ENCODE assay signal across 9 cellular contexts in genomic region chr20:57211949-57212889, GRCh38. TPM values are rescaled to one million over a fixed set of nuclear protein-coding genes. Genes with fewer than 3 reads are reported as not detected.
DNase-seq lines count a peak whose midpoint lies in the region; ATAC-seq and TF ChIP-seq lines count a peak whose summit lies in the region.
"Had no signal": no experiment of that assay in that cellular context is flagged by ENCODE, and none has a peak within 500 bp of the region (broad histone marks: within the 10 kb centered on the region; RNA-seq: fewer than 3 reads in every experiment).

No MANE protein-coding gene starts in this region.

- no peaks in the 10 kb centered on the region for H3K27me3 Mint-ChIP-seq in neural crest cell (ENCODE audit: low read depth)
- peaks cover 2 to 13% of the 10 kb centered on the region in 2 donors for H3K27me3 Mint-ChIP-seq in CD4-positive, alpha-beta memory T cell

- 56% methylated on average over 28 of the region's 38 CpGs for WGBS in esophagus muscularis mucosa

- H3K4me3 ChIP-seq in BLaER1 treated with 17β-estradiol and CSF1 and Interleukin-3, amounts not matched to agents 10 nM and 100 nM = no peak overlapping the region
- H3K4me3 ChIP-seq in esophagus muscularis mucosa = peak overlapping the region in 1 of 4 donors; percentile 9
- no peak overlapping the region for H3K4me3 ChIP-seq in CD4-positive, alpha-beta memory T cell (ENCODE audit: low read length in 2 of 2)
- H3K4me3 ChIP-seq: dorsolateral prefrontal cortex had no signal

- no peaks in the 10 kb centered on the region for H3K36me3 Mint-ChIP-seq in neural crest cell (ENCODE audit: low read depth)
- no peaks in the 10 kb centered on the region for H3K36me3 Mint-ChIP-seq in CD4-positive, alpha-beta memory T cell

- no peak for TF ChIP-seq EP300 in esophagus muscularis mucosa (IDR thresholded peaks at IDR 0.05)

- ATAC-seq in GM21360 (IDR thresholded peaks at IDR 0.05; ENCODE audit: unreplicated experiment) = no peak

- CTCF ChIA-PET in CD4-positive, alpha-beta memory T cell (lab: Charles Lee; ENCODE audit: partially characterized antibody) = no interaction called here

- H3K4me2 ChIP-seq in BLaER1 treated with 17β-estradiol and CSF1 and Interleukin-3, amounts not matched to agents 10 nM and 100 nM = peak overlapping the region; percentile 16 to 79 (median 52); a peak in 20 of 22 replicates

- H3K9me3 Mint-ChIP-seq in neural crest cell = peaks cover 3% of the 10 kb centered on the region
- H3K9me3 Mint-ChIP-seq in CD4-positive, alpha-beta memory T cell = peaks cover 0 to 3% (median 0%) of the 10 kb centered on the region in 8 donors

- TF ChIP-seq CTCF in esophagus muscularis mucosa (IDR thresholded peaks at IDR 0.05) = no peak
- no peak for TF ChIP-seq CTCF in neural crest cell (conservative IDR thresholded peaks at IDR 0.05)

- peaks cover 0 to 79% (median 20%) of the 10 kb centered on the region in 11 experiments; a peak in 19 of 22 replicates for H3K27me3 ChIP-seq in BLaER1 treated with 17β-estradiol and CSF1 and Interleukin-3, amounts not matched to agents 10 nM and 100 nM
- H3K27me3 ChIP-seq in esophagus muscularis mucosa = no peaks in the 10 kb centered on the region
- H3K27me3 ChIP-seq in CD4-positive, alpha-beta memory T cell (ENCODE audit: insufficient read depth, low read length) = no peaks in the 10 kb centered on the region

- peaks cover 0 to 62% (median 0%) of the 10 kb centered on the region in 11 experiments; a peak in 5 of 22 replicates for H4K20me1 ChIP-seq in BLaER1 treated with 17β-estradiol and CSF1 and Interleukin-3, amounts not matched to agents 10 nM and 100 nM

- no peak overlapping the region for H3K9ac ChIP-seq in BLaER1 treated with 17β-estradiol and CSF1 and Interleukin-3, amounts not matched to agents 10 nM and 100 nM

- H3K36me3 ChIP-seq in BLaER1 treated with 17β-estradiol and CSF1 and Interleukin-3, amounts not matched to agents 10 nM and 100 nM = no peaks in the 10 kb centered on the region
- no peaks in the 10 kb centered on the region for H3K36me3 ChIP-seq in esophagus muscularis mucosa
- no peaks in the 10 kb centered on the region for H3K36me3 ChIP-seq in CD4-positive, alpha-beta memory T cell (ENCODE audit: insufficient read depth, low read length)

- peak overlapping the region; percentile 83 for H3K27ac Mint-ChIP-seq in neural crest cell (ENCODE audit: unreplicated experiment)
- H3K27ac Mint-ChIP-seq in CD4-positive, alpha-beta memory T cell = no peak overlapping the region

- DNase-seq in NCI-H345 (lab: John Stamatoyannopoulos, UW) (peak; percentile 72), esophagus muscularis mucosa (ENCODE audit: extremely low spot score) (peak; percentile 93), neural crest cell (ENCODE audit: low read depth, low spot score) (peak; percentile 51), DMS153 treated with DMSO at 0.1 percent for 48 hours (lab: John Stamatoyannopoulos, UW; ENCODE audit: unreplicated experiment) (no peak), OCI-M1 (lab: John Stamatoyannopoulos, UW) (no peak)
- DNase-seq in CD4-positive, alpha-beta memory T cell = no peak

- no peak overlapping the region for H3K27ac ChIP-seq in BLaER1 treated with 17β-estradiol and CSF1 and Interleukin-3, amounts not matched to agents 10 nM and 100 nM
- H3K27ac ChIP-seq in esophagus muscularis mucosa (replicated peaks in 1 of 4) = peak overlapping the region in 3 of 4 donors; percentile 16 to 65 (median 44)
- H3K27ac ChIP-seq in CD4-positive, alpha-beta memory T cell (ENCODE audit: low read depth, low read length) = no peak overlapping the region

- peaks cover 2 to 5% (median 4%) of the 10 kb centered on the region in 11 experiments; a peak in 21 of 22 replicates for H3K9me3 ChIP-seq in BLaER1 treated with 17β-estradiol and CSF1 and Interleukin-3, amounts not matched to agents 10 nM and 100 nM (replicated peaks in 1 of 11)
- peaks cover 0 to 3% (median 0%) of the 10 kb centered on the region in 4 donors for H3K9me3 ChIP-seq in esophagus muscularis mucosa
- no peaks in the 10 kb centered on the region for H3K9me3 ChIP-seq in CD4-positive, alpha-beta memory T cell (ENCODE audit: control insufficient read depth in 1 of 2, low read length in 2 of 2)

- intact Hi-C loops in esophagus muscularis mucosa (cut with DNase I) = no loop called here
- intact Hi-C loops in CD4-positive, alpha-beta memory T cell (cut with micrococcal nuclease) = no loop called here

- peaks cover 45% of the 10 kb centered on the region for H3K4me1 Mint-ChIP-seq in neural crest cell
- peaks cover 0 to 4% (median 0%) of the 10 kb centered on the region in 4 donors for H3K4me1 Mint-ChIP-seq in CD4-positive, alpha-beta memory T cell

- POLR2A ChIA-PET in CD4-positive, alpha-beta memory T cell (lab: Charles Lee; ENCODE audit: partially characterized antibody) = no interaction called here

- H3K4me1 ChIP-seq in BLaER1 treated with 17β-estradiol and CSF1 and Interleukin-3, amounts not matched to agents 10 nM and 100 nM = peaks cover 10 to 35% (median 27%) of the 10 kb centered on the region in 10 experiments; a peak in 18 of 20 replicates
- peaks cover 12 to 16% (median 15%) of the 10 kb centered on the region in 4 donors for H3K4me1 ChIP-seq in esophagus muscularis mucosa
- no peaks in the 10 kb centered on the region for H3K4me1 ChIP-seq in CD4-positive, alpha-beta memory T cell (ENCODE audit: insufficient read depth, low read length)

- peak overlapping the region; percentile 45 for H3K4me3 Mint-ChIP-seq in neural crest cell
- H3K4me3 Mint-ChIP-seq in CD4-positive, alpha-beta memory T cell = no peak overlapping the region

- TF ChIP-seq POLR2A in esophagus muscularis mucosa (IDR thresholded peaks at IDR 0.05; ENCODE audit: low read depth) = no peak

RNA-seq across cellular contexts. Expression of gene BMP7, which starts 54.2 kb away (rescaled TPM):
- total RNA-seq in esophagus muscularis mucosa (1 to 10 TPM; 4.6 to 7.1 (median 5.6) TPM), neural crest cell (13.8 and 14.5 TPM in 2 replicates)
- total RNA-seq in CD4-positive, alpha-beta memory T cell = not detected
- polyA plus RNA-seq in CD4-positive, alpha-beta memory T cell = not detected

Comparison
In these comparisons a context has a peak if more than half of its experiments do, and no peak if none do; other contexts are left out.
1. H3K27ac ChIP-seq: peak in esophagus muscularis mucosa (3 of 4); none in BLaER1 treated with 17β-estradiol and CSF1 and Interleukin-3, amounts not matched to agents 10 nM and 100 nM (0 of 11) and CD4-positive, alpha-beta memory T cell (single experiment).
2. DNase-seq: peak in NCI-H345 (single experiment), esophagus muscularis mucosa (single experiment) and neural crest cell (single experiment); none in DMS153 treated with DMSO at 0.1 percent for 48 hours (single experiment), OCI-M1 (single experiment) and CD4-positive, alpha-beta memory T cell (0 of 5).
3. RNA of gene BMP7, which starts 54.2 kb away (total RNA-seq): 13.8 to 14.5 TPM in neural crest cell and 4.6 to 7.1 TPM in esophagus muscularis mucosa; not detected in CD4-positive, alpha-beta memory T cell; every median in the first group is over 4 times any median in the second.